16 cellular contexts compared by ENCODE assay signal in the genomic region with DNA sequence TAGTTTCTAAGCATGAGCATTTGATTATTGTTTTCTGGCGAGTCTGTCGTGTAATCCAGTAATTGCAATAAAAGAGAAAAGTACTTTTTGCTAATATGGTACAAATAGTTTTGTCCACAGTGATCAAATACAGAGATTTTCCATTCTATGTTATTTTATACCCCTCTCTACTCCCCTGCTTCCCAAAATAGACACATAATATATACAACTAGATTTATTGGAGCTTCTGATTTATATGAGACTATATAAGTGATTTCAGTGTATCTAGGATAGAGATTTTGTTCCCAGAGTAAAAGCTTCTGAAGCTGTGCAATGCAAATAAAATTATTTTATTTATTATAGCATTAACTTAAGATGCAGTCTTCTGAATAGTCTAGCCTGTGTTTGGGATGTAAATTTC.
"Had no signal": no experiment of that assay in that cellular context is flagged by ENCODE, and none has a peak within 500 bp of the region (broad histone marks: within the 10 kb centered on the region; RNA-seq: fewer than 3 reads in every experiment).

No MANE protein-coding gene starts in this region.

- ATAC-seq: effector memory CD8-positive, alpha-beta T cell; foreskin keratinocyte; gastroesophageal sphincter; heart left ventricle; left cardiac atrium; left lung; left ventricle myocardium superior; lower lobe of right lung had no signal

- DNase-seq: cerebellar nuclear complex; colonic mucosa; cortex of kidney; effector CD8-positive, alpha-beta T cell; effector memory CD8-positive, alpha-beta T cell; foreskin keratinocyte; heart left ventricle; hippocampal formation; left cardiac atrium; left lung; left ventricle myocardium superior; lower lobe of right lung; mesenchymal stem cell; midbrain had no signal

- H3K4me3 ChIP-seq: colonic mucosa, esophagus muscularis mucosa, gastroesophageal sphincter, heart left ventricle, left lung, lower lobe of right lung had no signal

- H3K36me3 ChIP-seq: colonic mucosa, esophagus muscularis mucosa, gastroesophageal sphincter, heart left ventricle, left lung, lower lobe of right lung had no signal

- H3K27me3 ChIP-seq: colonic mucosa, esophagus muscularis mucosa, foreskin keratinocyte, gastroesophageal sphincter, heart left ventricle, left lung had no signal

- H3K27ac ChIP-seq: colonic mucosa, esophagus muscularis mucosa, foreskin keratinocyte, gastroesophageal sphincter, heart left ventricle, left lung, lower lobe of right lung had no signal

- H3K4me1 ChIP-seq: colonic mucosa, esophagus muscularis mucosa, foreskin keratinocyte, gastroesophageal sphincter, left lung, lower lobe of right lung had no signal

- H3K9me3 ChIP-seq: colonic mucosa, lower lobe of right lung had no signal
